ENCODE assay signal across 10 cellular contexts in the genomic region with DNA sequence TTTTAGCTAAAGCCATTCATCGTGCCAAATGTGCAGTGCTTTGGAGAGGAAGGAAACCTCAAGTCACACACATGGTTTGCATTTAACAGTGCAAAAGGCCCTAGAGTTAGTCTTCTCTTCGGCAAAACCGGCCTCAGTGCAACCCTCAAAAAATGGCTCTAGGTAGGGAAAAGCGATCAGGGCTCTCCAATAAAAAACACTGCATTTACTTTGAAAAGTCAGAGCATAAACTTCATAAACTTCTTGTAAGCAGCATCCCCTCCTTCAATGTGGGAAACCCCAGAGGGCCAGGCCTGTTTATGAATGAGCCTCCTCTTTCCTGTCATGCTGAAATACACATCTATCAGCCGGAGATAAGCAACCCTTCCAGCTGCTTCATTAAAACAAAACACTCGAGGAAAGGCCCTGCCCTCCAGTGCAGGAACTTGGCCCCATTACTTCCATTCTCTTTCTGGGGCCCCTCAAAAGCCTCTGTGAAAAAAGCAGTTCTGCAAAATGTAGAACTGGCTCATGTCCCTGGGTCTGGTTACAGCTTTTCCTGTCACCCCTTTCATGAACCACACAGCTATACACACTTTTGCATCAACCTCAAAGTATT.
DNase-seq lines count a peak whose midpoint lies in the region; ATAC-seq and TF ChIP-seq lines count a peak whose summit lies in the region.
"Had no signal": no experiment of that assay in that cellular context is flagged by ENCODE, and none has a peak within 500 bp of the region (broad histone marks: within the 10 kb centered on the region; RNA-seq: fewer than 3 reads in every experiment).

No MANE protein-coding gene starts in this region.

- no peak overlapping the region for H3K9ac ChIP-seq in Karpas-422 (ENCODE audit: low read length)

- H3K27ac Mint-ChIP-seq in T-helper 17 cell: peak overlapping the region; percentile 73
- H3K27ac Mint-ChIP-seq in stimulated activated naive CD8-positive, alpha-beta T cell treated with anti-CD3 and anti-CD28 coated beads, Interleukin-15, Interleukin-2, amounts not matched to agents 100 ng/mL and 50 ng/mL, for 24 hours: peak overlapping the region; percentile 32

- H3K27me3 ChIP-seq in Karpas-422 (ENCODE audit: low read length): no peaks in the 10 kb centered on the region

- H3K79me2 ChIP-seq in Karpas-422 (ENCODE audit: low read length): no peaks in the 10 kb centered on the region

- H3K9me3 ChIP-seq in T-helper 17 cell (ENCODE audit: control insufficient read depth, low read length, poor library complexity, severe bottlenecking) (no peaks in the 10 kb centered on the region), Karpas-422 (ENCODE audit: low read length) (no peaks in the 10 kb centered on the region)
- H3K9me3 ChIP-seq: A549 had no signal

- DNase-seq in SIG-M5 treated with dmso at 0.1 percent for 504 hours (lab: John Stamatoyannopoulos, UW; ENCODE audit: unreplicated experiment) (peak; percentile 4), SIG-M5 (lab: John Stamatoyannopoulos, UW) (no peak), T-helper 17 cell (no peak), fibroblast of villous mesenchyme (ENCODE audit: low read depth) (peak; percentile 78), Karpas-422 (no peak), NOMO-1 (lab: John Stamatoyannopoulos, UW; ENCODE audit: unreplicated experiment in 2 of 2) (no peak)
- DNase-seq: NCI-H526 had no signal

- H3K36me3 Mint-ChIP-seq in T-helper 17 cell (ENCODE audit: low read depth): peaks cover 5% of the 10 kb centered on the region
- H3K36me3 Mint-ChIP-seq in stimulated activated naive CD8-positive, alpha-beta T cell treated with anti-CD3 and anti-CD28 coated beads, Interleukin-15, Interleukin-2, amounts not matched to agents 100 ng/mL and 50 ng/mL, for 24 hours (ENCODE audit: low read depth): peaks cover 16% of the 10 kb centered on the region

- ATAC-seq in T-helper 17 cell: peak; percentile 77
- ATAC-seq in HG02588 (IDR thresholded peaks at IDR 0.05; ENCODE audit: unreplicated experiment): no peak
- ATAC-seq: A549 had no signal

- no peaks in the 10 kb centered on the region for H3K36me3 ChIP-seq in Karpas-422 (ENCODE audit: insufficient read depth, low read length)

- H3K9me3 Mint-ChIP-seq in stimulated activated naive CD8-positive, alpha-beta T cell treated with anti-CD3 and anti-CD28 coated beads, Interleukin-15, Interleukin-2, amounts not matched to agents 100 ng/mL and 50 ng/mL, for 24 hours: no peaks in the 10 kb centered on the region

- H2AFZ ChIP-seq in Karpas-422 (ENCODE audit: low read length): no peak overlapping the region

- TF ChIP-seq CTCF in fibroblast of villous mesenchyme (IDR thresholded peaks at IDR 0.05; ENCODE audit: insufficient read depth, low read depth, low read length): no peak

- H3K4me1 ChIP-seq in Karpas-422 (ENCODE audit: low read length): no peaks in the 10 kb centered on the region
- H3K4me1 ChIP-seq: A549 had no signal

- H3K4me2 ChIP-seq in Karpas-422 (ENCODE audit: low read depth, low read length, poor library complexity, severe bottlenecking): no peak overlapping the region
- H3K4me2 ChIP-seq: A549 had no signal

- H3K9me2 ChIP-seq in Karpas-422 (replicated peaks; ENCODE audit: insufficient read depth, low read length): no peaks in the 10 kb centered on the region

- H3K27ac ChIP-seq in Karpas-422 (ENCODE audit: low read length): no peak overlapping the region
- H3K27ac ChIP-seq: A549 had no signal

- H4K20me1 ChIP-seq in Karpas-422 (ENCODE audit: insufficient read depth, low read depth, low read length): no peaks in the 10 kb centered on the region

- H3K4me3 Mint-ChIP-seq in T-helper 17 cell: no peak overlapping the region
- no peak overlapping the region for H3K4me3 Mint-ChIP-seq in stimulated activated naive CD8-positive, alpha-beta T cell treated with anti-CD3 and anti-CD28 coated beads, Interleukin-15, Interleukin-2, amounts not matched to agents 100 ng/mL and 50 ng/mL, for 24 hours

- H3K4me1 Mint-ChIP-seq in T-helper 17 cell: peaks cover 12% of the 10 kb centered on the region
- H3K4me1 Mint-ChIP-seq in stimulated activated naive CD8-positive, alpha-beta T cell treated with anti-CD3 and anti-CD28 coated beads, Interleukin-15, Interleukin-2, amounts not matched to agents 100 ng/mL and 50 ng/mL, for 24 hours (ENCODE audit: low read depth): peaks cover 28% of the 10 kb centered on the region

- no peak overlapping the region for H3K4me3 ChIP-seq in fibroblast of villous mesenchyme (ENCODE audit: low read depth, low read length)
- H3K4me3 ChIP-seq in Karpas-422 (ENCODE audit: low read length): no peak overlapping the region
- H3K4me3 ChIP-seq: A549 had no signal

- H3K27me3 Mint-ChIP-seq in T-helper 17 cell: no peaks in the 10 kb centered on the region
- no peaks in the 10 kb centered on the region for H3K27me3 Mint-ChIP-seq in stimulated activated naive CD8-positive, alpha-beta T cell treated with anti-CD3 and anti-CD28 coated beads, Interleukin-15, Interleukin-2, amounts not matched to agents 100 ng/mL and 50 ng/mL, for 24 hours

Comparison
In these comparisons a context has a peak if more than half of its experiments do, and no peak if none do; other contexts are left out.
1. DNase-seq: peak in SIG-M5 treated with dmso at 0.1 percent for 504 hours (single experiment) and fibroblast of villous mesenchyme (single experiment); none in SIG-M5 (single experiment), T-helper 17 cell (0 of 3), Karpas-422 (single experiment) and NOMO-1 (0 of 2).